Comparison of ENCODE assay signal across 8 cellular contexts in the genomic region with DNA sequence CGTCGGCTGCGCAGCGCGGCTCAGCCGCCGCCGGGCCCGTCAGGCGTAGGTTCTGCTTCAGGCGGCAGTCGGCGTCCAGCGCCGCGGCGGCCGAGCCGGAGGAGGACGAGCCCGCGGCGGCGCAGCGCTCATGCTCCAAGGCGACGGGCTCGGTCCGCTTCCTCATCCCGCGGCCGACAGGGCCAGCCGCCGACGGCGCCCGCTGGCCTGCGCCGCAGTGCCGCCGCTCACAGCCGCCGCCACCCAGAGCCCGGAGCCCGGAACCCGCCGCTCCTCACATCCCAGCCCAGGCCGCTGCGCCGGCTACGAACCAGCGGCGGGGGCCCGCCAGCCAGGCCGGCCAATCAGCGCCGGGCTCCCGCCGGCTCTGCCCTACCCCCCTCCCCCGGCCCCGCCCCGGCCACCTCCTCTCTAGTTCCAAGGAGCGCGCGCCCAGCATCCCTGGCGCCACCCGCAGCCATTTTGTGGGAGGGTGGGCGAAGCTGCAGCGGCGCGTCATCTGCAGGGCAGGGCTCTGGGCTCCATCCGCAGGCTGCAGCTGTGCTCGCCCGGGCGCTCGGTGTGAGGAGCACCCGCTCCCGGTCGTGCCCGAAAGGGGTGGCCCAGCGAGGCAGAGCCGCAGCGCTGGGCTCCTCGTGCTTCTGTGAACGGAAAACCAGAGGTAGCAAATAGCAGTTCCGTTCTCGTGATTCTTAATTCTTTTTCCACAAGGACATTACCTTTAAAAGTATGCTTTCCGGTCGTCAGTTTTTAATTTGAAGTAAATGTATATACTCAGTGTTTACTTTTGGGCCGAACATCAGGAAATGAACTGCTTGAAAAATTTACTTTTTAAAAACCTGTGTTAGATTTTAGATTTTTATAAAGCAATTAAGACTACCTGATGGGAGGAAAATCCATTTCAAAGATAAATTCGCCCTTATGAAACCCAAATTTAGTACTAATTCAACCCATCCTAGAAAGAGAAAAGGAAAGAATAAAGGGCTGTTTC. TPM values are rescaled to one million over a fixed set of nuclear protein-coding genes. Genes with fewer than 3 reads are reported as not detected.
DNase-seq lines count a peak whose midpoint lies in the region; ATAC-seq and TF ChIP-seq lines count a peak whose summit lies in the region.

Gene ABHD12, minus strand, starts transcription at position 298 of the 991 bp plus-strand sequence. Its CDS starts 132 bp downstream, at position 166.

- 1 to 3% methylated on average over 15 to 34 of the region's 91 CpGs for WGBS in upper lobe of left lung, 2 donors

- peak in 3 of 4 donors; percentile 73 to 87 (median 74) for TF ChIP-seq POLR2A in upper lobe of left lung (IDR thresholded peaks at IDR 0.05)

- DNase-seq in NCI-H1694 (lab: John Stamatoyannopoulos, UW) (peak; percentile 72), amniotic epithelial cell (ENCODE audit: low read depth) (peak; percentile 93), left cardiac atrium (peak; percentile 97), posterior vena cava (ENCODE audit: low spot score) (peak; percentile 99), upper lobe of left lung (peak; percentile 97 to 98)

- intact Hi-C loops in T-helper 1 cell treated with Interleukin-12 subunit alpha and Interleukin-12 subunit beta and Interleukin-4 antibody, amounts not matched to agents 30 ng/mL and 1 ng/mL, for 36 hours (cut with micrococcal nuclease): loop anchor here (1.0 to 5.0 kb wide), 12 partner anchors 8 to 1969 kb away; partner anchors contain the start of genes APMAP, CST7, GINS1 and NAPB
- intact Hi-C loops in left cardiac atrium (cut with DNase I): loop anchor here in 1 of 2 donors (10.0 kb wide), 1 partner anchor 326 kb away; no protein-coding TSS in a partner anchor
- intact Hi-C loops in posterior vena cava (cut with DNase I): loop anchor here (5.0 to 10.0 kb wide), 4 partner anchors 89 to 399 kb away; partner anchors contain the start of genes APMAP (in 2 of the 2) and ACSS1 (in 1 of the 2)

- peak in 1 of 6 experiments; percentile 31 for TF ChIP-seq CTCF in upper lobe of left lung (IDR thresholded peaks at IDR 0.05)

- H3K4me1 ChIP-seq in upper lobe of left lung: peaks cover 10 to 12% (median 11%) of the 10 kb centered on the region in 4 donors

- TF ChIP-seq EP300 in upper lobe of left lung (IDR thresholded peaks at IDR 0.05): no peak

- H3K36me3 ChIP-seq in upper lobe of left lung: no peaks in the 10 kb centered on the region

- H3K27ac ChIP-seq in upper lobe of left lung: peak within 1 kb of the TSS; percentile 85 to 95 (median 88)

- no peaks in the 10 kb centered on the region for H3K9me3 ChIP-seq in upper lobe of left lung

- ATAC-seq in GM18498 (IDR thresholded peaks at IDR 0.05; ENCODE audit: unreplicated experiment) (peak; percentile 92), HG02885 (IDR thresholded peaks at IDR 0.05; ENCODE audit: poor library complexity, unreplicated experiment) (peak; percentile 89), left cardiac atrium (peak; percentile 97 to 99), upper lobe of left lung (ENCODE audit: low FRiP score in 2 of 2) (peak; percentile 98 to 100)

- H3K27me3 ChIP-seq in upper lobe of left lung: no peaks in the 10 kb centered on the region

- H3K4me3 ChIP-seq in upper lobe of left lung: peak within 1 kb of the TSS; percentile 81 to 95 (median 94)

RNA-seq across cellular contexts. Expression of gene ABHD12, which starts in this region (rescaled TPM):
- total RNA-seq in T-helper 1 cell treated with Interleukin-12 subunit alpha and Interleukin-12 subunit beta and Interleukin-4 antibody, amounts not matched to agents 30 ng/mL and 1 ng/mL, for 36 hours: 32.4 and 32.9 TPM in 2 replicates
- 10 to 100 TPM; 22.6 to 30.2 TPM for total RNA-seq in left cardiac atrium
- 10 to 100 TPM; 29.3 to 32.7 TPM for total RNA-seq in posterior vena cava
- total RNA-seq in upper lobe of left lung: 100 to 1,000 TPM in 1 of 6 donors, 10 to 100 TPM in 5; 38.3 to 132 (median 74.5) TPM

Comparison
In these comparisons a context has a peak if more than half of its experiments do, and no peak if none do; other contexts are left out.
1. Peak in every context shown above with its lines: DNase-seq, ATAC-seq, H3K4me3 ChIP-seq and H3K27ac ChIP-seq.